Comparison of ENCODE assay signal across 12 cellular contexts in the genomic region with DNA sequence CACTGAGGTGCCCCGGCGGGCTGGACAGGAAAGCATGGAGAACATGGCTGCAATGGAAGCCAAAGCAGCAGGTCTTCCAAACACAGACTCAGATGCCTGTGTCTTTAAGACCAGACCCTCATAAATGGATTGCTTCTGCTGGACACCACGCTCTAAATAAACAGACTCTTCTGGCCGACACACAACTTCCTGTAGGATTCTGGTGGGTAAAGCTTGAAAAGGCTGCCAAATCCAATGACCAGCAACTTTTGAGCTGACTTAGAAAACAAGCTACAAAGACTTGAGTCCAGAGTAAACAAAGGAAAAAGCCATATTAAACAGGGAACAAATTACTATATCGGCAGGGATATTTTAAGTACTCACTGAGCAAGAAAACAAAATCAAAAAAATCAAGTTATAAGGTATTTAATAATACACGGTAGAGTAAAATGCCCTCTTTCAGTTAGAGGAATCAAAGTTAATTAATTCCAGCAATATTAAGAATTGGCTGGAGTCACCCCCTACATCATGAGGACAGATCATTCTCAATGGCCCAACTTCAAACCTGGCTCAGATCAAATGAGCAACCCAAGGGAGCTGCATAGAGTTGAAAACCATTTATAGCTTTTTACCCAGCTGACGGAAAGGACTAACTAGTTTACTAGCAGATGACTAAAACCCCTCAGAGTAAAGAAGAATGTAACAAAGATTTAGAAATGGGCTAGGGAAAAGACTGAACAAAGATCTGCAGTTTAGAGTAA.
DNase-seq lines count a peak whose midpoint lies in the region; ATAC-seq and TF ChIP-seq lines count a peak whose summit lies in the region.
"Had no signal": no experiment of that assay in that cellular context is flagged by ENCODE, and none has a peak within 500 bp of the region (broad histone marks: within the 10 kb centered on the region; RNA-seq: fewer than 3 reads in every experiment).

No MANE protein-coding gene starts in this region.

- H3K9ac ChIP-seq in adipocyte (ENCODE audit: low read length), result peak overlapping the region; percentile 62

- 49 to 67% methylated on average over 7 of the region's 7 CpGs for WGBS in upper lobe of left lung, 2 donors

- TF ChIP-seq CTCF in fibroblast of the aortic adventitia (IDR thresholded peaks at IDR 0.05; ENCODE audit: insufficient read depth, low read length) (no peak), natural killer cell (IDR thresholded peaks at IDR 0.05) (no peak), upper lobe of left lung (IDR thresholded peaks at IDR 0.05) (no peak)

- H3K36me3 Mint-ChIP-seq in natural killer cell, result no peaks in the 10 kb centered on the region

- H3K4me1 Mint-ChIP-seq in natural killer cell, result peaks cover 77 to 86% of the 10 kb centered on the region in 2 donors

- H3K27me3 ChIP-seq in adipocyte (replicated peaks; ENCODE audit: control insufficient read depth, insufficient read depth, low read length) (no peaks in the 10 kb centered on the region), upper lobe of left lung (no peaks in the 10 kb centered on the region)

- peaks cover 77% of the 10 kb centered on the region for H3K4me1 ChIP-seq in adipocyte (ENCODE audit: control insufficient read depth, insufficient read depth, low read length)
- peaks cover 34 to 72% (median 41%) of the 10 kb centered on the region in 4 donors for H3K4me1 ChIP-seq in upper lobe of left lung
- H3K4me1 ChIP-seq: Caco-2 had no signal

- H3K4me3 ChIP-seq in adipocyte (ENCODE audit: low read length) (peak overlapping the region; percentile 36), fibroblast of the aortic adventitia (ENCODE audit: low read depth, low read length) (no peak overlapping the region), upper lobe of left lung (no peak overlapping the region)

- peak overlapping the region; percentile 35 to 80 (median 48) for H3K27ac ChIP-seq in upper lobe of left lung

- intact Hi-C loops in natural killer cell (cut with micrococcal nuclease), result no loop called here

- H3K27me3 Mint-ChIP-seq in natural killer cell (ENCODE audit: low read depth in 2 of 2), result no peaks in the 10 kb centered on the region
- H3K27me3 Mint-ChIP-seq: activated naive CD8-positive, alpha-beta T cell treated with anti-CD3 and anti-CD28 coated beads, Interleukin-2, amount 50 U/mL, for 24 hours had no signal

- H3K9me3 Mint-ChIP-seq in natural killer cell, result no peaks in the 10 kb centered on the region
- H3K9me3 Mint-ChIP-seq: activated naive CD8-positive, alpha-beta T cell treated with anti-CD3 and anti-CD28 coated beads, Interleukin-2, amount 50 U/mL, for 24 hours had no signal

- H3K9me3 ChIP-seq in adipocyte (ENCODE audit: control insufficient read depth, low read length), result no peaks in the 10 kb centered on the region
- H3K9me3 ChIP-seq in upper lobe of left lung, result no peaks in the 10 kb centered on the region
- H3K9me3 ChIP-seq: Caco-2 had no signal

- H3K36me3 ChIP-seq in adipocyte (ENCODE audit: control insufficient read depth, insufficient read depth, low read length, severe bottlenecking) (peaks cover 30% of the 10 kb centered on the region), upper lobe of left lung (peaks cover 0 to 6% (median 0%) of the 10 kb centered on the region in 4 donors)

- peak overlapping the region; percentile 29 for H3K4me3 Mint-ChIP-seq in natural killer cell
- H3K4me3 Mint-ChIP-seq: activated naive CD8-positive, alpha-beta T cell treated with anti-CD3 and anti-CD28 coated beads, Interleukin-2, amount 50 U/mL, for 24 hours had no signal

- peak in 2 of 4 donors; percentile 40 to 52 for TF ChIP-seq EP300 in upper lobe of left lung (IDR thresholded peaks at IDR 0.05)

- no peak for TF ChIP-seq POLR2A in upper lobe of left lung (IDR thresholded peaks at IDR 0.05)

- ATAC-seq in natural killer cell (no peak), upper lobe of left lung (ENCODE audit: low FRiP score in 2 of 2) (peak in 1 of 2 donors; percentile 32), GM21526 (IDR thresholded peaks at IDR 0.05; ENCODE audit: low FRiP score, unreplicated experiment) (no peak), GM18498 (IDR thresholded peaks at IDR 0.05; ENCODE audit: unreplicated experiment) (no peak)
- ATAC-seq: activated naive CD8-positive, alpha-beta T cell treated with anti-CD3 and anti-CD28 coated beads, Interleukin-2, amount 50 U/mL, for 24 hours had no signal

- H3K27ac Mint-ChIP-seq in natural killer cell, result peak overlapping the region; percentile 67 to 70
- H3K27ac Mint-ChIP-seq: activated naive CD8-positive, alpha-beta T cell treated with anti-CD3 and anti-CD28 coated beads, Interleukin-2, amount 50 U/mL, for 24 hours had no signal

- peak; percentile 56 for DNase-seq in adipocyte (ENCODE audit: low read depth)
- peak; percentile 87 for DNase-seq in fibroblast of the aortic adventitia (ENCODE audit: low read depth)
- DNase-seq in natural killer cell, result no peak
- peak in 1 of 2 donors; percentile 18 for DNase-seq in upper lobe of left lung
- no peak for DNase-seq in glomerular visceral epithelial cell (ENCODE audit: extremely low spot score)
- no peak for DNase-seq in T-helper 1 cell
- DNase-seq: activated naive CD8-positive, alpha-beta T cell treated with anti-CD3 and anti-CD28 coated beads, Interleukin-2, amount 50 U/mL, for 24 hours; Caco-2; NCI-H2227 treated with DMSO at 0.1 percent for 48 hours; retina had no signal

Comparison
In these comparisons a context has a peak if more than half of its experiments do, and no peak if none do; other contexts are left out.
1. DNase-seq: peak in adipocyte (single experiment) and fibroblast of the aortic adventitia (single experiment); none in natural killer cell (single experiment), glomerular visceral epithelial cell (single experiment) and T-helper 1 cell (0 of 5).